Comparison of ENCODE assay signal across 19 cellular contexts in genomic region chr11:90219438-90219837, GRCh38. TPM values are rescaled to one million over a fixed set of nuclear protein-coding genes. Genes with fewer than 3 reads are reported as not detected.
A peak's percentile ranks its signal among the peaks of the same experiment; 100 is the strongest.
DNase-seq lines count a peak whose midpoint lies in the region; ATAC-seq, FAIRE-seq and TF ChIP-seq lines count a peak whose summit lies in the region.
"Had no signal": no experiment of that assay in that cellular context is flagged by ENCODE, and none has a peak within 500 bp of the region (broad histone marks: within the 10 kb centered on the region; RNA-seq: fewer than 3 reads in every experiment).

No MANE protein-coding gene starts in this region.

- no peak for ATAC-seq in activated CD8-positive, alpha-beta memory T cell treated with anti-CD3 and anti-CD28 coated beads, Interleukin-2, amount 10 ng/mL, durations not matched to agents 7 days and 5 days
- no peak for ATAC-seq in GM12878
- ATAC-seq: HCT116 had no signal

- H3K4me2 ChIP-seq in GM12878 (ENCODE audit: control insufficient read depth, insufficient read depth): peak overlapping the region; percentile 23

- no TSS peak for BruUV-seq in GM12878 (replicated peaks; lab: Mats Ljungman, UMichigan)

- H3K4me1 Mint-ChIP-seq in activated CD8-positive, alpha-beta memory T cell treated with anti-CD3 and anti-CD28 coated beads, Interleukin-2, amount 10 ng/mL, durations not matched to agents 7 days and 5 days: peaks cover 49% of the 10 kb centered on the region
- H3K4me1 Mint-ChIP-seq in IgD-negative memory B cell (peaks cover 44 to 53% (median 52%) of the 10 kb centered on the region in 3 donors), neural crest cell (peaks cover 52% of the 10 kb centered on the region)

- peaks cover 33% of the 10 kb centered on the region for H3K36me3 Mint-ChIP-seq in activated CD8-positive, alpha-beta memory T cell treated with anti-CD3 and anti-CD28 coated beads, Interleukin-2, amount 10 ng/mL, durations not matched to agents 7 days and 5 days
- H3K36me3 Mint-ChIP-seq in IgD-negative memory B cell (peaks cover 2% of the 10 kb centered on the region), neural crest cell (ENCODE audit: low read depth) (no peaks in the 10 kb centered on the region)

- RAD21 ChIA-PET in GM12878 (lab: Charles Lee; ENCODE audit: unreplicated experiment): interaction anchor here (2.8 kb wide), 1 partner anchor 15 kb away, joined by 9 read pairs; no protein-coding TSS in a partner anchor

- peak overlapping the region; percentile 94 for H3K27ac Mint-ChIP-seq in activated CD8-positive, alpha-beta memory T cell treated with anti-CD3 and anti-CD28 coated beads, Interleukin-2, amount 10 ng/mL, durations not matched to agents 7 days and 5 days
- peak overlapping the region in 1 of 3 donors; percentile 92 for H3K27ac Mint-ChIP-seq in IgD-negative memory B cell
- peak overlapping the region; percentile 38 for H3K27ac Mint-ChIP-seq in neural crest cell (ENCODE audit: unreplicated experiment)
- H3K27ac Mint-ChIP-seq: mesothelial cell of epicardium had no signal

- no peaks in the 10 kb centered on the region for H3K36me3 ChIP-seq in GM12878 (ENCODE audit: control insufficient read depth in 2 of 2, insufficient read depth in 2 of 2, low read length in 1 of 2)

- TF ChIP-seq CTCF in GM12878 (IDR thresholded peaks at IDR 0.05 in 2 of 3, conservative IDR thresholded peaks at IDR 0.05 in 1 of 3; ENCODE audit: control insufficient read depth in 2 of 3, extremely low read depth in 1 of 3, insufficient read depth in 1 of 3, low read depth in 3 of 3, low read length in 3 of 3) (no peak), neural crest cell (conservative IDR thresholded peaks at IDR 0.05) (no peak)

- intact Hi-C loops in GM12878 (cut with micrococcal nuclease; ENCODE audit: unreplicated experiment): no loop called here

- H3K4me3 ChIP-seq in GM12878: peak overlapping the region; percentile 87
- H3K4me3 ChIP-seq: esophagus muscularis mucosa, sigmoid colon, tibial nerve had no signal

- H3K9ac ChIP-seq in GM12878 (ENCODE audit: control insufficient read depth, insufficient read depth, low read length): no peak overlapping the region

- no peak overlapping the region for H2AFZ ChIP-seq in GM12878 (ENCODE audit: control insufficient read depth, low read depth, low read length)

- H4K20me1 ChIP-seq in GM12878 (ENCODE audit: control insufficient read depth, insufficient read depth): peaks cover 4% of the 10 kb centered on the region; the same call in 1 of the 2 replicates

- no peaks in the 10 kb centered on the region for H3K9me3 Mint-ChIP-seq in activated CD8-positive, alpha-beta memory T cell treated with anti-CD3 and anti-CD28 coated beads, Interleukin-2, amount 10 ng/mL, durations not matched to agents 7 days and 5 days (ENCODE audit: low read depth)
- H3K9me3 Mint-ChIP-seq in IgD-negative memory B cell (peaks cover 0 to 5% (median 0%) of the 10 kb centered on the region in 3 donors), neural crest cell (no peaks in the 10 kb centered on the region)
- H3K9me3 Mint-ChIP-seq: mesothelial cell of epicardium had no signal

- in situ Hi-C loops in GM12878 (cut with MboI): no loop called here

- DNase-seq in activated CD8-positive, alpha-beta memory T cell treated with anti-CD3 and anti-CD28 coated beads, Interleukin-2, amount 10 ng/mL, durations not matched to agents 7 days and 5 days: no peak
- no peak for DNase-seq in activated CD8-positive, alpha-beta memory T cell treated with anti-CD3 and anti-CD28 coated beads, Interleukin-2, amount 50 U/mL, for 4 hours
- DNase-seq in GM12878 (ENCODE audit: low read depth, low spot score): no peak
- no peak for DNase-seq in neural crest cell (ENCODE audit: low read depth, low spot score)
- no peak for DNase-seq in NCI-H1694 treated with DMSO at 0.1 percent for 48 hours (lab: John Stamatoyannopoulos, UW)
- DNase-seq in HuH-7 (ENCODE audit: low spot score): no peak
- no peak for DNase-seq in DMS53 treated with DMSO at 0.1 percent for 48 hours (lab: John Stamatoyannopoulos, UW; ENCODE audit: unreplicated experiment)
- DNase-seq: anterior cingulate cortex; Caco-2; GF-D8; NCI-H1048; sigmoid colon; stimulated activated CD4-positive, alpha-beta T cell treated with anti-CD3 and anti-CD28 coated beads, Interleukin-2, amount 100 ng/mL, for 48 hours had no signal

- SMC1A ChIA-PET in GM12878 (lab: Charles Lee; ENCODE audit: uncharacterized antibody, unreplicated experiment): interaction anchor here (1.2 kb wide), 1 partner anchor 13 kb away, joined by 3 read pairs; no protein-coding TSS in a partner anchor

- POLR2A ChIA-PET in GM12878 (lab: Charles Lee): no interaction called here

- H3K27ac ChIP-seq in GM12878 (ENCODE audit: control insufficient read depth, insufficient read depth): peak overlapping the region; percentile 9; the same call in 1 of the 2 replicates
- H3K27ac ChIP-seq: esophagus muscularis mucosa, sigmoid colon, tibial nerve had no signal

- FAIRE-seq in GM12878 (lab: Jason Lieb, UNC): no peak
- FAIRE-seq: islet of Langerhans had no signal

- CTCF ChIA-PET in activated CD8-positive, alpha-beta memory T cell treated with anti-CD3 and anti-CD28 coated beads, Interleukin-2, amount 10 ng/mL, durations not matched to agents 7 days and 5 days (lab: Charles Lee): interaction anchor here (0.7 to 2.2 kb wide), 3 partner anchors 15 to 37 kb away, joined by 3 to 9 read pairs (median 3); no protein-coding TSS in a partner anchor
- CTCF ChIA-PET in GM12878 (lab: Yijun Ruan, JAX): interaction anchor here (7.7 kb wide), 1 partner anchor 15 kb away, joined by 67 read pairs; no protein-coding TSS in a partner anchor

- peak overlapping the region; percentile 20 for H3K4me3 Mint-ChIP-seq in activated CD8-positive, alpha-beta memory T cell treated with anti-CD3 and anti-CD28 coated beads, Interleukin-2, amount 10 ng/mL, durations not matched to agents 7 days and 5 days
- H3K4me3 Mint-ChIP-seq in IgD-negative memory B cell (peak overlapping the region in 3 of 4 donors; percentile 33 to 95 (median 95)), neural crest cell (peak overlapping the region; percentile 45)

- no peaks in the 10 kb centered on the region for H3K9me3 ChIP-seq in GM12878 (replicated peaks; ENCODE audit: control insufficient read depth, insufficient read depth, low read length)
- H3K9me3 ChIP-seq: Caco-2, esophagus muscularis mucosa, sigmoid colon, tibial nerve had no signal

- H3K27me3 ChIP-seq in GM12878 (replicated peaks in 1 of 2; ENCODE audit: control insufficient read depth in 2 of 2, insufficient read depth in 2 of 2, low read length in 1 of 2): no peaks in the 10 kb centered on the region
- H3K27me3 ChIP-seq: esophagus muscularis mucosa, sigmoid colon, tibial nerve had no signal

- H3K79me2 ChIP-seq in GM12878 (ENCODE audit: control insufficient read depth, insufficient read depth, low read length): peaks cover 81% of the 10 kb centered on the region

- no peaks in the 10 kb centered on the region for H3K27me3 Mint-ChIP-seq in activated CD8-positive, alpha-beta memory T cell treated with anti-CD3 and anti-CD28 coated beads, Interleukin-2, amount 10 ng/mL, durations not matched to agents 7 days and 5 days
- H3K27me3 Mint-ChIP-seq in IgD-negative memory B cell: no peaks in the 10 kb centered on the region
- H3K27me3 Mint-ChIP-seq in neural crest cell (ENCODE audit: low read depth): no peaks in the 10 kb centered on the region

- no peak for TF ChIP-seq POLR2A in GM12878 (IDR thresholded peaks at IDR 0.05; ENCODE audit: low read depth, low read length)

- WGBS in GM12878 (ENCODE audit: insufficient coverage, insufficient replicate concordance, low lambda C conversion rate, missing lambda C conversion rate): 80% methylated on average over 6 of the region's 6 CpGs

- no peak for TF ChIP-seq RAD21 in GM12878 (IDR thresholded peaks at IDR 0.05; ENCODE audit: insufficient read depth, low read depth, low read length)

- TF ChIP-seq EP300 in GM12878 (IDR thresholded peaks at IDR 0.05; ENCODE audit: borderline replicate concordance in 1 of 2, control insufficient read depth in 1 of 2, low read depth in 2 of 2, low read length in 2 of 2): no peak

- 0 out of 2 replicates have a peak, but pooled peaks cover 4% of the 10 kb centered on the region for H3K4me1 ChIP-seq in GM12878 (ENCODE audit: control insufficient read depth, insufficient read depth, low read length)

TF ChIP-seq in GM12878, 131 proteins besides CTCF, POLR2A, EP300 and RAD21 (continues in another document):
- no peak for TF ChIP-seq ZSCAN29 (IDR thresholded peaks at IDR 0.05)
- no peak for TF ChIP-seq E2F4 (IDR thresholded peaks at IDR 0.05; ENCODE audit: low read depth, low read length)
- no peak for TF ChIP-seq STAT1 (conservative IDR thresholded peaks at IDR 0.05)
- TF ChIP-seq ASH2L (IDR thresholded peaks at IDR 0.05; ENCODE audit: borderline replicate concordance, low read depth): no peak

RNA-seq across cellular contexts. Expression of gene CHORDC1, which starts 3.4 kb away (rescaled TPM):
- 10 to 100 TPM; 66.4 to 90.6 TPM for total RNA-seq in activated CD8-positive, alpha-beta memory T cell treated with anti-CD3 and anti-CD28 coated beads, Interleukin-2, amount 10 ng/mL, durations not matched to agents 7 days and 5 days
- polyA plus RNA-seq in IgD-negative memory B cell (45.3 TPM), GM12878 (2011; rRNA removed) (53.0 and 63.1 TPM in 2 replicates), GM12878 (2014; fragmentation: Illumina TruSeq; extraction: Trizol) (59.8 TPM in 2 replicates), GM12878 (2014; fragmentation: Nextera tagmentation; extraction: Ambion mirVana) (10 to 100 TPM; 53.1 to 55.4 TPM), GM12878 (2014; rRNA removed) (24.9 and 32.6 TPM in 2 replicates), GM12878 (2016; fragmentation: Nextera tagmentation; extraction: Ambion mirVana) (100 to 1,000 TPM in 1 of 2 experiments, 10 to 100 TPM in 1; 95.0 to 108 TPM)
- total RNA-seq in GM12878 (2013; cell fraction: nucleolus; rRNA removed): 120 and 131 TPM in 2 replicates
- total RNA-seq in GM12878 (2014; rRNA removed) (36.7 and 43.1 TPM in 2 replicates), GM12878 (2014; rRNA removed; fragmentation: Illumina TruSeq; extraction: Trizol) (58.5 and 59.4 TPM in 2 replicates), GM12878 (2021) (44.1 and 46.4 TPM in 2 replicates), neural crest cell (64.5 and 64.6 TPM in 2 replicates)
- polyA plus RNA-seq in GM12878 (2011; ENCODE audit: low read depth): 12.1 TPM
- 24.9 and 41.1 TPM in 2 replicates for polyA plus RNA-seq in GM12878 (2011; cell fraction: cytosol; rRNA removed)
- 29.5 and 50.2 TPM in 2 replicates for polyA plus RNA-seq in GM12878 (2011; cell fraction: nucleus; rRNA removed)
- 19.1 and 23.7 TPM in 2 replicates for polyA plus RNA-seq in GM12878 (2012)
- polyA minus RNA-seq in GM12878 (2011; rRNA and poly(A)+ RNA removed): 37.2 and 53.5 TPM in 2 replicates
- polyA minus RNA-seq in GM12878 (2011; cell fraction: cytosol; rRNA and poly(A)+ RNA removed): 19.5 and 25.8 TPM in 2 replicates
- 72.3 and 136 TPM in 2 replicates for polyA minus RNA-seq in GM12878 (2011; cell fraction: nucleus; rRNA and poly(A)+ RNA removed)

Comparison
In these comparisons a context has a peak if more than half of its experiments do, and no peak if none do; other contexts are left out.
1. H3K4me3 Mint-ChIP-seq: peak in every context shown above with its lines; median percentile 95 in IgD-negative memory B cell; 45 in neural crest cell; 20 in activated CD8-positive, alpha-beta memory T cell treated with anti-CD3 and anti-CD28 coated beads, Interleukin-2, amount 10 ng/mL, durations not matched to agents 7 days and 5 days.